ENCODE assay signal across 8 cellular contexts in the genomic region with DNA sequence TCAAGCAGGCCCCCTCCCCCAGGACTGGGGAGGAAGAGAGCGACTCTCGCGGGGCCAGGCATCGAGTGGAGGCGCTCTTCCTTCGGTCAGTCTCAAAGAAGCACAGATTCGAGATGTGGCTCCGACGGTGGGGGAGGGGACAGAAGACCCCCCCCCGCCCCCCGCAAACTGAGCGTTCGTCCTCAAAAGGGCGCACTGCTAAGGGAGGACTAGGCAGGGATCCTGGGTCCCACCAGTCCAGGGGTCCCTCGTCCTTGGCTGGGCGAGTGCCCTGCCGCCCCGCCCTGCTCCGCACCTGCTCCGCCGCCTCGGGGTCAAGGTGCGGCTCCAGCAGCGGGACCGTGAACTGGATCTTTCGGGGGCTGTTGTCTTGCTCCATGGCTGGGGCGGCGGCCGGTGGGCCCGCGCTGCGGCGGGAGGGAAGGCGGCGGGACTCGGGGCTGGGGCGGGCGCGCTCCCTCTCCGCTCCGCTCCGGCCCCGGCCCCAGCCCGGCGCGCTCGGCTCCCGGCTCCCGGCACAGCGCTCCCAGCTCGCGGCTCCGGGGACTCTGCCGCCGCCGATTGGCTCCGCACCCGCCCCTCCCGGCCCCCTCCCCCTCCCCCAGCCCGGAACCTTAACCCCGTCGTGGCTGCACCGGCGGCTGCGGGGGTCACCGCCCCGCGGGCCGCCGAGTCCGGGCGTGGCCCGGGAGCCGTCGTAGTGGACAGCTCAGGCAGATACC. TPM values are rescaled to one million over a fixed set of nuclear protein-coding genes. Genes with fewer than 3 reads are reported as not detected.
A peak's percentile ranks its signal among the peaks of the same experiment; 100 is the strongest.
DNase-seq lines count a peak whose midpoint lies in the region; ATAC-seq and TF ChIP-seq lines count a peak whose summit lies in the region.

TSS of gene PPP1R1A (minus strand) at position 550 of the 722 bp plus-strand sequence. CDS start at position 379, 171 bp downstream.

- no peak for TF ChIP-seq CTCF in Panc1 (IDR thresholded peaks at IDR 0.05)
- TF ChIP-seq CTCF in omental fat pad (IDR thresholded peaks at IDR 0.05) = no peak

- H3K27me3 ChIP-seq in BLaER1 treated with 17β-estradiol and CSF1 and Interleukin-3, amounts not matched to agents 10 nM and 100 nM = peaks cover 42 to 58% (median 47%) of the 10 kb centered on the region in 11 experiments
- peaks cover 21% of the 10 kb centered on the region for H3K27me3 ChIP-seq in Panc1 (ENCODE audit: control insufficient read depth, insufficient read depth, low read length)

- POLR2A ChIA-PET in Panc1 (lab: Charles Lee) = no interaction called here

- H3K27ac ChIP-seq in BLaER1 treated with 17β-estradiol and CSF1 and Interleukin-3, amounts not matched to agents 10 nM and 100 nM = no peak within 1 kb of the TSS
- no peak within 1 kb of the TSS for H3K27ac ChIP-seq in Panc1 (ENCODE audit: low read length)

- H3K9ac ChIP-seq in BLaER1 treated with 17β-estradiol and CSF1 and Interleukin-3, amounts not matched to agents 10 nM and 100 nM = peak within 1 kb of the TSS in 6 of 11 experiments; percentile 29 to 52 (median 46); a peak in 6 of 22 replicates

- peak within 1 kb of the TSS; percentile 44 to 66 (median 53) for H3K4me3 ChIP-seq in BLaER1 treated with 17β-estradiol and CSF1 and Interleukin-3, amounts not matched to agents 10 nM and 100 nM
- H3K4me3 ChIP-seq in Panc1 (ENCODE audit: low read depth in 2 of 2, low read length in 2 of 2) = peak within 1 kb of the TSS; percentile 16 to 20; a peak in 1 of 4 replicates

- peaks cover 0 to 13% (median 0%) of the 10 kb centered on the region in 11 experiments; a peak in 2 of 22 replicates for H4K20me1 ChIP-seq in BLaER1 treated with 17β-estradiol and CSF1 and Interleukin-3, amounts not matched to agents 10 nM and 100 nM

- H3K4me1 ChIP-seq in BLaER1 treated with 17β-estradiol and CSF1 and Interleukin-3, amounts not matched to agents 10 nM and 100 nM = peaks cover 4 to 20% (median 13%) of the 10 kb centered on the region in 10 experiments; a peak in 15 of 20 replicates
- no peaks in the 10 kb centered on the region; the same call in 1 of the 2 replicates for H3K4me1 ChIP-seq in Panc1 (ENCODE audit: control insufficient read depth, insufficient read depth, low read length)

- BruUV-seq in Panc1 (replicated peaks; lab: Mats Ljungman, UMichigan) = no TSS peak

- CTCF ChIA-PET in Panc1 (lab: Charles Lee) = interaction anchor here (0.6 to 0.7 kb wide), 2 partner anchors 189 to 389 kb away, joined by 4 to 11 read pairs; no protein-coding TSS in a partner anchor

- H3K4me2 ChIP-seq in BLaER1 treated with 17β-estradiol and CSF1 and Interleukin-3, amounts not matched to agents 10 nM and 100 nM = peak within 1 kb of the TSS; percentile 71 to 88 (median 83)

- intact Hi-C loops in Panc1 (cut with micrococcal nuclease; ENCODE audit: unreplicated experiment) (no loop called here), head of caudate nucleus (cut with DNase I) (no loop called here)

- no peak for DNase-seq in Panc1 (ENCODE audit: low read depth, low spot score)
- peak in 34 of 42 donors; percentile 37 to 82 (median 65) for DNase-seq in head of caudate nucleus
- no peak for DNase-seq in omental fat pad (ENCODE audit: low spot score)
- no peak for DNase-seq in DMS153 treated with DMSO at 0.1 percent for 48 hours (lab: John Stamatoyannopoulos, UW; ENCODE audit: unreplicated experiment)

- in situ Hi-C loops in Panc1 (cut with HindIII; ENCODE audit: low pct_unique_long_range_greater_than_20kb, low sequenced_read_pairs) = no loop called here

- ATAC-seq in Panc1 = peak; percentile 49; the same call in 1 of the 2 replicates
- ATAC-seq in omental fat pad (ENCODE audit: low FRiP score) = peak; percentile 43
- no peak for ATAC-seq in HG03442 (IDR thresholded peaks at IDR 0.05; ENCODE audit: unreplicated experiment)
- no peak for ATAC-seq in GM21515 (IDR thresholded peaks at IDR 0.05; ENCODE audit: unreplicated experiment)
- ATAC-seq in GM21381 (IDR thresholded peaks at IDR 0.05; ENCODE audit: unreplicated experiment) = no peak

- no peaks in the 10 kb centered on the region for H3K36me3 ChIP-seq in BLaER1 treated with 17β-estradiol and CSF1 and Interleukin-3, amounts not matched to agents 10 nM and 100 nM
- no peaks in the 10 kb centered on the region for H3K36me3 ChIP-seq in Panc1 (ENCODE audit: control insufficient read depth, insufficient read depth, low read length)

- H3K9me3 ChIP-seq in BLaER1 treated with 17β-estradiol and CSF1 and Interleukin-3, amounts not matched to agents 10 nM and 100 nM (replicated peaks in 1 of 11) = no peaks in the 10 kb centered on the region
- H3K9me3 ChIP-seq in Panc1 (ENCODE audit: control insufficient read depth, insufficient read depth, low read depth, low read length) = no peaks in the 10 kb centered on the region

RNA-seq across cellular contexts. Expression of gene PPP1R1A, which starts in this region (rescaled TPM):
- 0.23 TPM for total RNA-seq in Panc1 (2021; ENCODE audit: unreplicated experiment)
- not detected for polyA plus RNA-seq in Panc1 (2012; ENCODE audit: insufficient read length)
- 100 to 1,000 TPM; 115 to 168 (median 145) TPM for total RNA-seq in omental fat pad

Comparison
In these comparisons a context has a peak if more than half of its experiments do, and no peak if none do; other contexts are left out.
1. RNA of gene PPP1R1A (total RNA-seq): 115 to 168 TPM in omental fat pad; 0.23 TPM in Panc1 (single experiment); every median in the first group is over 10 times any median in the second.
2. Peak in ATAC-seq and H3K4me3 ChIP-seq in Panc1; RNA of the gene not detected or under 1 TPM.
3. DNase-seq: peak in head of caudate nucleus (34 of 42); none in Panc1 (single experiment), omental fat pad (single experiment) and DMS153 treated with DMSO at 0.1 percent for 48 hours (single experiment).